In the genomic region with DNA sequence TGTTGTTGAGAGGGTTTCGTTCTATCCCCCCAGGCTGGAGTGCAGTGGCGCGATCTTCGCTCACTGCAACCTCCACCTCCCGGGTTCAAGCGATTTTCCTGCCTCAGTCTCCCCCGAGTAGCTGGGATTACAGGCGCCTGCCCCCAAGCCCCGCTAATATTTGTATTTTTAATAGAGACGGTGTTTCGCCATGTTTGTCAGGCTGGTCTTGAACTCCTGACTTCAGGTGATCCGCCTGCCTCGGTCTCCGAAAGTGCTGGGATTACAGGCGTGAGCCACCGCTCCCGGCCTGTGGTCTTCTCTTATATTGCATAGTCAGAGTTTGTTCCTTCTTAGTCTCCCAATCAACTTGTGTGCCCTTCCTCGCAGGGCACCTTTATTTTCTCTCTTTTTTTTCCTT, we compare ENCODE assay signal across 8 cellular contexts. TPM values are rescaled to one million over a fixed set of nuclear protein-coding genes. Genes with fewer than 3 reads are reported as not detected.
A peak's percentile ranks its signal among the peaks of the same experiment; 100 is the strongest.
DNase-seq lines count a peak whose midpoint lies in the region; ATAC-seq, FAIRE-seq and TF ChIP-seq lines count a peak whose summit lies in the region.
"Not testable (repeated sequence)": the region's sequence is repeated elsewhere in the genome, so short reads cannot be mapped to it uniquely, and the experiment has no call there.

No MANE protein-coding gene starts in this region.

- H3K36me3 ChIP-seq in CD4-positive, CD25-positive, alpha-beta regulatory T cell (ENCODE audit: control insufficient read depth, insufficient read depth, low read length); HUES64 (ENCODE audit: insufficient read depth, low read length); keratinocyte (ENCODE audit: control insufficient read depth in 2 of 2, extremely low read depth in 1 of 2, insufficient read depth in 2 of 2, low read length in 2 of 2); osteoblast (ENCODE audit: insufficient read depth, low read length); suprapubic skin: not testable (repeated sequence)

- H3K79me2 ChIP-seq in keratinocyte (ENCODE audit: control insufficient read depth, insufficient read depth, low read length) (peaks cover 65% of the 10 kb centered on the region), osteoblast (ENCODE audit: insufficient read depth, low read length) (peaks cover 72% of the 10 kb centered on the region)

- H3K4me3 Mint-ChIP-seq in CD4-positive, CD25-positive, alpha-beta regulatory T cell: peak overlapping the region; percentile 77 to 95 (median 87)
- H3K4me3 Mint-ChIP-seq in T-cell (peak overlapping the region; percentile 76 to 85 (median 80)), endothelial cell (ENCODE audit: unreplicated experiment) (peak overlapping the region; percentile 95)
- H3K4me3 Mint-ChIP-seq in activated naive CD8-positive, alpha-beta T cell treated with anti-CD3 and anti-CD28 coated beads for 36 hours: peak overlapping the region; percentile 88

- not testable (repeated sequence) for TF ChIP-seq POLR2A in suprapubic skin (IDR thresholded peaks at IDR 0.05)

- not testable (repeated sequence) for H3K36me3 Mint-ChIP-seq in CD4-positive, CD25-positive, alpha-beta regulatory T cell; T-cell
- peaks cover 35% of the 10 kb centered on the region for H3K36me3 Mint-ChIP-seq in activated naive CD8-positive, alpha-beta T cell treated with anti-CD3 and anti-CD28 coated beads for 36 hours
- peaks cover 21% of the 10 kb centered on the region for H3K36me3 Mint-ChIP-seq in endothelial cell (ENCODE audit: low read depth, unreplicated experiment)

- peaks cover 15% of the 10 kb centered on the region for H4K20me1 ChIP-seq in keratinocyte (ENCODE audit: control insufficient read depth, extremely low read depth, insufficient read depth, low read length)
- H4K20me1 ChIP-seq in osteoblast (ENCODE audit: insufficient read depth, low read length): peaks cover 59% of the 10 kb centered on the region

- H3K4me1 Mint-ChIP-seq in CD4-positive, CD25-positive, alpha-beta regulatory T cell: peaks cover 32 to 65% (median 39%) of the 10 kb centered on the region in 4 donors
- H3K4me1 Mint-ChIP-seq in T-cell (peaks cover 62 to 65% (median 64%) of the 10 kb centered on the region in 3 donors), endothelial cell (ENCODE audit: unreplicated experiment) (peaks cover 60% of the 10 kb centered on the region)
- H3K4me1 Mint-ChIP-seq in activated naive CD8-positive, alpha-beta T cell treated with anti-CD3 and anti-CD28 coated beads for 36 hours: peaks cover 56% of the 10 kb centered on the region

- not testable (repeated sequence) for H3K9me3 Mint-ChIP-seq in CD4-positive, CD25-positive, alpha-beta regulatory T cell; T-cell; activated naive CD8-positive, alpha-beta T cell treated with anti-CD3 and anti-CD28 coated beads for 36 hours; endothelial cell (ENCODE audit: unreplicated experiment)

- not testable (repeated sequence) for H3K27me3 ChIP-seq in CD4-positive, CD25-positive, alpha-beta regulatory T cell (ENCODE audit: control insufficient read depth, insufficient read depth, low read length); HUES64 (ENCODE audit: insufficient read depth, low read length); keratinocyte (ENCODE audit: control insufficient read depth, extremely low read depth, insufficient read depth, low read length); osteoblast (ENCODE audit: insufficient read depth, low read length); suprapubic skin

- not testable (repeated sequence) for FAIRE-seq in keratinocyte (lab: Jason Lieb, UNC)

- H3K4me2 ChIP-seq in keratinocyte (ENCODE audit: control insufficient read depth, extremely low read depth, insufficient read depth, low read depth, low read length) (peak overlapping the region; percentile 97), osteoblast (ENCODE audit: insufficient read depth, low read length) (peak overlapping the region; percentile 85)

- WGBS in HUES64: 19% methylated on average over 18 of the region's 18 CpGs
- 70% methylated on average over 18 of the region's 18 CpGs for WGBS in suprapubic skin

- POLR2A ChIA-PET in T-cell (lab: Charles Lee): not testable (repeated sequence)

- H3K27ac ChIP-seq in CD4-positive, CD25-positive, alpha-beta regulatory T cell (ENCODE audit: insufficient read depth, low read length, poor library complexity, severe bottlenecking): peak overlapping the region; percentile 83
- H3K27ac ChIP-seq in HUES64 (ENCODE audit: low read depth, low read length): peak overlapping the region; percentile 96
- peak overlapping the region; percentile 94 for H3K27ac ChIP-seq in keratinocyte (ENCODE audit: control insufficient read depth, insufficient read depth, low read length)
- peak overlapping the region; percentile 61 for H3K27ac ChIP-seq in osteoblast (ENCODE audit: low read depth, low read length)
- H3K27ac ChIP-seq in suprapubic skin: peak overlapping the region; percentile 100

- H3K9me3 ChIP-seq in CD4-positive, CD25-positive, alpha-beta regulatory T cell (ENCODE audit: control insufficient read depth in 2 of 2, low read length in 2 of 2); HUES64 (ENCODE audit: insufficient read depth, low read depth, low read length); keratinocyte (ENCODE audit: control insufficient read depth, low read depth, low read length); osteoblast (ENCODE audit: low read depth, low read length); suprapubic skin: not testable (repeated sequence)

- DNase-seq in CD4-positive, CD25-positive, alpha-beta regulatory T cell; T-cell; activated naive CD8-positive, alpha-beta T cell treated with anti-CD3 and anti-CD28 coated beads for 36 hours; endothelial cell (ENCODE audit: low spot score); keratinocyte (ENCODE audit: low read depth, low spot score); osteoblast (ENCODE audit: insufficient read length, low spot score, missing footprints): not testable (repeated sequence)
- DNase-seq in suprapubic skin (ENCODE audit: low spot score in 2 of 2): peak in 1 of 2 donors; percentile 52

- dilution Hi-C loops in keratinocyte (cut with MboI; ENCODE audit: extremely low pct_ligation_motif_present, low sequenced_read_pairs): not testable (repeated sequence)

- H3K27me3 Mint-ChIP-seq in CD4-positive, CD25-positive, alpha-beta regulatory T cell; T-cell; activated naive CD8-positive, alpha-beta T cell treated with anti-CD3 and anti-CD28 coated beads for 36 hours; endothelial cell (ENCODE audit: unreplicated experiment): not testable (repeated sequence)

- TF ChIP-seq EP300 in suprapubic skin (IDR thresholded peaks at IDR 0.05): not testable (repeated sequence)

- not testable (repeated sequence) for H3K9me1 ChIP-seq in keratinocyte (ENCODE audit: control insufficient read depth, extremely low read depth, insufficient read depth, low read length)

- H2AFZ ChIP-seq in keratinocyte (ENCODE audit: control insufficient read depth, low read length); osteoblast (ENCODE audit: low read length): not testable (repeated sequence)

- H3K4me1 ChIP-seq in CD4-positive, CD25-positive, alpha-beta regulatory T cell (ENCODE audit: control insufficient read depth, insufficient read depth, low read length, poor library complexity, severe bottlenecking): peaks cover 53% of the 10 kb centered on the region
- peaks cover 48% of the 10 kb centered on the region for H3K4me1 ChIP-seq in HUES64 (ENCODE audit: insufficient read depth, low read length)
- peaks cover 41% of the 10 kb centered on the region for H3K4me1 ChIP-seq in keratinocyte (ENCODE audit: control insufficient read depth, extremely low read depth, insufficient read depth, low read length)
- H3K4me1 ChIP-seq in osteoblast (ENCODE audit: insufficient read depth, low read length): peaks cover 67% of the 10 kb centered on the region
- H3K4me1 ChIP-seq in suprapubic skin: peaks cover 73% of the 10 kb centered on the region

- CTCF ChIA-PET in T-cell (lab: Charles Lee): not testable (repeated sequence)

- not testable (repeated sequence) for TF ChIP-seq CTCF in endothelial cell (IDR thresholded peaks at IDR 0.05; ENCODE audit: unreplicated experiment); keratinocyte (optimal IDR thresholded peaks at IDR 0.05 in 1 of 3, IDR thresholded peaks at IDR 0.05 in 1 of 3, conservative IDR thresholded peaks at IDR 0.05 in 1 of 3; ENCODE audit: extremely low read depth in 1 of 3, insufficient read depth in 2 of 3, low read length in 3 of 3); osteoblast (IDR thresholded peaks at IDR 0.05; ENCODE audit: extremely low read depth, low read depth, low read length); suprapubic skin (IDR thresholded peaks at IDR 0.05)

- H3K9ac ChIP-seq in HUES64 (ENCODE audit: low read depth, low read length) (peak overlapping the region; percentile 78), keratinocyte (ENCODE audit: control insufficient read depth, extremely low read depth, insufficient read depth, low read length) (peak overlapping the region; percentile 94)

- H3K27ac Mint-ChIP-seq in CD4-positive, CD25-positive, alpha-beta regulatory T cell: peak overlapping the region; percentile 73 to 99 (median 87)
- peak overlapping the region; percentile 91 to 97 for H3K27ac Mint-ChIP-seq in T-cell
- peak overlapping the region; percentile 95 for H3K27ac Mint-ChIP-seq in activated naive CD8-positive, alpha-beta T cell treated with anti-CD3 and anti-CD28 coated beads for 36 hours
- peak overlapping the region; percentile 74 for H3K27ac Mint-ChIP-seq in endothelial cell (ENCODE audit: unreplicated experiment)

- H3K4me3 ChIP-seq in CD4-positive, CD25-positive, alpha-beta regulatory T cell (ENCODE audit: low read depth, low read length): peak overlapping the region; percentile 58
- H3K4me3 ChIP-seq in HUES64 (ENCODE audit: low read length): peak overlapping the region; percentile 93
- peak overlapping the region; percentile 50 to 91 (median 69) for H3K4me3 ChIP-seq in keratinocyte (ENCODE audit: control insufficient read depth in 2 of 3, extremely low read depth in 1 of 3, insufficient read depth in 2 of 3, low read depth in 1 of 3, low read length in 3 of 3)
- H3K4me3 ChIP-seq in osteoblast (ENCODE audit: insufficient read depth, low read length): peak overlapping the region; percentile 60
- peak overlapping the region; percentile 100 for H3K4me3 ChIP-seq in suprapubic skin

- not testable (repeated sequence) for ATAC-seq in CD4-positive, CD25-positive, alpha-beta regulatory T cell (ENCODE audit: low read depth in 2 of 2); T-cell (replicated peaks in 1 of 4)

RNA-seq across cellular contexts. Expression of gene GTF2I, which starts 2.7 kb away (rescaled TPM):
- 125 TPM for total RNA-seq in CD4-positive, CD25-positive, alpha-beta regulatory T cell
- 10 to 100 TPM; 37.7 to 47.6 (median 40.6) TPM for polyA plus RNA-seq in CD4-positive, CD25-positive, alpha-beta regulatory T cell
- 196 TPM for polyA plus RNA-seq in HUES64 (2013, experiment 1 of 2)
- 179 TPM for polyA plus RNA-seq in HUES64 (2013, experiment 2 of 2)
- 100 to 1,000 TPM; 155 to 196 (median 166) TPM for total RNA-seq in T-cell
- 100 to 1,000 TPM; 151 to 158 TPM for total RNA-seq in activated naive CD8-positive, alpha-beta T cell treated with anti-CD3 and anti-CD28 coated beads for 36 hours
- total RNA-seq in endothelial cell (ENCODE audit: unreplicated experiment): 312 TPM
- polyA plus RNA-seq in keratinocyte: 31.6 to 73.4 TPM (median 56.1 TPM) in 3 replicates
- 211 TPM for polyA plus RNA-seq in keratinocyte (2011; ENCODE audit: low read depth)
- polyA plus RNA-seq in keratinocyte (2011; cell fraction: cytosol; rRNA removed): 33.9 and 43.1 TPM in 2 replicates
- 163 and 165 TPM in 2 replicates for polyA plus RNA-seq in keratinocyte (2011; cell fraction: nucleus; rRNA removed)
- polyA plus RNA-seq in keratinocyte (2012; ENCODE audit: low replicate concordance): 45.6 and 85.9 TPM in 2 replicates
- polyA minus RNA-seq in keratinocyte: 21.5 to 63.4 TPM (median 44.7 TPM) in 3 replicates
- polyA minus RNA-seq in keratinocyte (2011; cell fraction: cytosol; rRNA and poly(A)+ RNA removed): 24.0 TPM
- 74.7 and 107 TPM in 2 replicates for polyA minus RNA-seq in keratinocyte (2011; cell fraction: nucleus; rRNA and poly(A)+ RNA removed)
- 143 and 153 TPM in 2 replicates for total RNA-seq in osteoblast
- total RNA-seq in suprapubic skin: 100 to 1,000 TPM; 142 to 376 (median 172) TPM
